8 cellular contexts compared by ENCODE assay signal in genomic region chr1:151047925-151048644, GRCh38. TPM values are rescaled to one million over a fixed set of nuclear protein-coding genes. Genes with fewer than 3 reads are reported as not detected.
DNase-seq lines count a peak whose midpoint lies in the region; ATAC-seq, FAIRE-seq and TF ChIP-seq lines count a peak whose summit lies in the region.

No MANE protein-coding gene starts in this region.

- H4K5ac ChIP-seq in H1 (ENCODE audit: insufficient read length, low read depth, low read length) = peak overlapping the region; percentile 32

- peak overlapping the region; percentile 18; the same call in 1 of the 2 replicates for H2AFZ ChIP-seq in H1 (ENCODE audit: low read length)

- H3K18ac ChIP-seq in H1 (ENCODE audit: extremely low read depth, low read length) = peak overlapping the region; percentile 95

- peaks cover 0 to 3% of the 10 kb centered on the region in 2 experiments for H4K20me1 ChIP-seq in H1 (replicated peaks in 1 of 2; ENCODE audit: control insufficient read depth in 1 of 2, insufficient read depth in 2 of 2, low read length in 2 of 2)

- H4K91ac ChIP-seq in H1 (replicated peaks; ENCODE audit: insufficient read length, low read length) = peak overlapping the region; percentile 83

- H2AK5ac ChIP-seq in H1 (ENCODE audit: low read depth, low read length) = 0 out of 2 replicates have a peak overlapping the region, but pooled peaks have one; percentile 55

- no peaks in the 10 kb centered on the region for H3K79me2 ChIP-seq in H1 (ENCODE audit: control insufficient read depth in 1 of 2, insufficient read depth in 2 of 2, low read length in 2 of 2)

- TF ChIP-seq RAD21 in H1 (IDR thresholded peaks at IDR 0.05 in 1 of 2, conservative IDR thresholded peaks at IDR 0.05 in 1 of 2; ENCODE audit: low read depth in 2 of 2, low read length in 2 of 2) = peak in 1 of 2 experiments; percentile 23; a peak in 2 of 4 replicates

- peak overlapping the region; percentile 16 for H2BK120ac ChIP-seq in H1 (replicated peaks; ENCODE audit: low read depth, low read length)

- no peak overlapping the region for H3K23ac ChIP-seq in H1 (ENCODE audit: insufficient read length)

- H2BK5ac ChIP-seq in H1 (ENCODE audit: low read depth, low read length) = peak overlapping the region; percentile 88

- peak overlapping the region; percentile 92 to 98 for H3K4me2 ChIP-seq in H1 (ENCODE audit: insufficient read depth in 1 of 2, low read depth in 2 of 2, low read length in 2 of 2)

- no peak for FAIRE-seq in H1 (lab: Jason Lieb, UNC)

- H3K27ac ChIP-seq in H1 (ENCODE audit: low read depth, low read length) (peak overlapping the region; percentile 60), lung (ENCODE audit: low read depth in 1 of 2, low read length in 1 of 2) (peak overlapping the region; percentile 88 to 90)

- POLR2A ChIA-PET in activated CD4-positive, alpha-beta T cell treated with anti-CD3 and anti-CD28 coated beads for 36 hours (lab: Charles Lee) = interaction anchor here (0.9 to 1.9 kb wide), 4 partner anchors 10 to 233 kb away, joined by 3 to 6 read pairs (median 4); partner anchors contain the start of genes CDC42SE1, MLLT11 and TNFAIP8L2
- POLR2A ChIA-PET in activated CD4-positive, alpha-beta memory T cell treated with anti-CD3 and anti-CD28 coated beads for 36 hours (lab: Charles Lee) = interaction anchor here (0.7 to 2.1 kb wide), 5 partner anchors 10 to 110 kb away, joined by 3 to 28 read pairs (median 4); partner anchors contain the start of genes CDC42SE1, GABPB2, MINDY1 and PRUNE1
- POLR2A ChIA-PET in H1 (lab: Charles Lee; ENCODE audit: partially characterized antibody) = interaction anchor here (0.7 to 7.7 kb wide), 19 partner anchors 11 to 233 kb away, joined by 3 to 107 read pairs (median 5); partner anchors contain the start of genes ANXA9, BNIPL, CDC42SE1 and GABPB2

- H3K4me3 Mint-ChIP-seq in activated CD4-positive, alpha-beta T cell treated with anti-CD3 and anti-CD28 coated beads for 36 hours = peak overlapping the region; percentile 84
- peak overlapping the region; percentile 88 for H3K4me3 Mint-ChIP-seq in activated CD4-positive, alpha-beta memory T cell treated with anti-CD3 and anti-CD28 coated beads for 36 hours

- peak; percentile 53 to 79 for TF ChIP-seq POLR2A in H1 (IDR thresholded peaks at IDR 0.05; ENCODE audit: control extremely low read depth in 1 of 2, low read depth in 2 of 2, low read length in 2 of 2)

- intact Hi-C loops in activated CD4-positive, alpha-beta T cell treated with anti-CD3 and anti-CD28 coated beads for 36 hours (cut with DNase I, micrococcal nuclease) = loop anchor here (1.0 to 2.0 kb wide), 3 partner anchors 9 to 39 kb away; partner anchors contain the start of genes CDC42SE1 (in 1 of the 2) and PRUNE1 (in 1 of the 2)
- intact Hi-C loops in activated CD4-positive, alpha-beta memory T cell treated with anti-CD3 and anti-CD28 coated beads for 36 hours (cut with micrococcal nuclease) = loop anchor here (1.0 to 2.0 kb wide), 2 partner anchors 9 to 39 kb away; partner anchors contain the start of gene PRUNE1

- CTCF ChIA-PET in activated CD4-positive, alpha-beta T cell treated with anti-CD3 and anti-CD28 coated beads for 36 hours (lab: Charles Lee) = interaction anchor here (0.8 to 3.2 kb wide), 17 partner anchors 8 to 365 kb away, joined by 3 to 34 read pairs (median 4); partner anchors contain the start of genes ANXA9, BNIPL, CDC42SE1 and MINDY1
- CTCF ChIA-PET in activated CD4-positive, alpha-beta memory T cell treated with anti-CD3 and anti-CD28 coated beads for 36 hours (lab: Charles Lee) = interaction anchor here (0.9 to 3.9 kb wide), 18 partner anchors 9 to 428 kb away, joined by 3 to 32 read pairs (median 4); partner anchors contain the start of genes CDC42SE1, GABPB2, MINDY1 and TNFAIP8L2
- CTCF ChIA-PET in H1 (lab: Charles Lee; ENCODE audit: partially characterized antibody) = interaction anchor here (0.6 to 9.6 kb wide), 19 partner anchors 9 to 222 kb away, joined by 3 to 95 read pairs (median 3); partner anchors contain the start of genes CDC42SE1, MINDY1 and MLLT11

- peak; percentile 80 for ATAC-seq in activated CD4-positive, alpha-beta T cell treated with anti-CD3 and anti-CD28 coated beads for 36 hours
- ATAC-seq in HG03108 (IDR thresholded peaks at IDR 0.05; ENCODE audit: unreplicated experiment) = peak; percentile 46
- ATAC-seq in lung (ENCODE audit: insufficient read depth, low FRiP score) = peak; percentile 42

- H2BK12ac ChIP-seq in H1 (ENCODE audit: low read depth, low read length) = 0 out of 2 replicates have a peak overlapping the region, but pooled peaks have one; percentile 50

- DNase-seq in activated CD4-positive, alpha-beta T cell treated with anti-CD3 and anti-CD28 coated beads for 36 hours = peak; percentile 75
- DNase-seq in activated CD4-positive, alpha-beta T cell treated with anti-CD3 and anti-CD28 coated beads for 1 hour = no peak
- DNase-seq in NCI-H510A (lab: John Stamatoyannopoulos, UW) (peak; percentile 58), H1 (ENCODE audit: low read depth in 1 of 2, low spot score in 2 of 2) (peak in 1 of 2 experiments; percentile 85), lung (ENCODE audit: low spot score) (peak; percentile 68)
- peak; percentile 74 for DNase-seq in activated CD4-positive, alpha-beta memory T cell treated with anti-CD3 and anti-CD28 coated beads for 36 hours
- DNase-seq in stimulated activated naive CD4-positive, alpha-beta T cell treated with Interleukin-2 at 50 U/mL for 16 hours (lab: John Stamatoyannopoulos, UW) = peak; percentile 44

- no peak overlapping the region for H3K14ac ChIP-seq in H1 (ENCODE audit: insufficient read length)

- peaks cover 55% of the 10 kb centered on the region for H3K4me1 Mint-ChIP-seq in activated CD4-positive, alpha-beta T cell treated with anti-CD3 and anti-CD28 coated beads for 36 hours
- H3K4me1 Mint-ChIP-seq in activated CD4-positive, alpha-beta memory T cell treated with anti-CD3 and anti-CD28 coated beads for 36 hours (ENCODE audit: low read depth) = peaks cover 46% of the 10 kb centered on the region

- no peak overlapping the region for H2BK20ac ChIP-seq in H1 (ENCODE audit: low read length)

- H3K36me3 Mint-ChIP-seq in activated CD4-positive, alpha-beta T cell treated with anti-CD3 and anti-CD28 coated beads for 36 hours (ENCODE audit: low read depth) = peaks cover 26% of the 10 kb centered on the region
- H3K36me3 Mint-ChIP-seq in activated CD4-positive, alpha-beta memory T cell treated with anti-CD3 and anti-CD28 coated beads for 36 hours = peaks cover 23% of the 10 kb centered on the region

- peaks cover 8% of the 10 kb centered on the region; the same call in 1 of the 2 replicates for H3K23me2 ChIP-seq in H1 (ENCODE audit: low read depth, low read length)

- peak overlapping the region; percentile 74 for H3K56ac ChIP-seq in H1 (replicated peaks; ENCODE audit: insufficient read length, low read depth, low read length)

- H3K9ac ChIP-seq in H1 (replicated peaks in 1 of 4; ENCODE audit: extremely low read depth in 1 of 4, low read depth in 3 of 4, low read length in 3 of 4) = peak overlapping the region; percentile 64 to 81 (median 74)

- no peaks in the 10 kb centered on the region for H3K79me1 ChIP-seq in H1 (ENCODE audit: low read depth, low read length)

- H3K4me3 ChIP-seq in H1 (ENCODE audit: extremely low read depth in 1 of 4, insufficient read depth in 2 of 4, low read depth in 3 of 4, low read length in 4 of 4) = peak overlapping the region; percentile 70 to 96 (median 84)
- peak overlapping the region; percentile 69 for H3K4me3 ChIP-seq in lung

- peak; percentile 73 to 84 (median 82) for TF ChIP-seq CTCF in H1 (IDR thresholded peaks at IDR 0.05; ENCODE audit: control extremely low read depth in 1 of 3, insufficient read depth in 1 of 3, low read depth in 1 of 3, low read length in 3 of 3)
- no peak for TF ChIP-seq CTCF in lung (IDR thresholded peaks at IDR 0.05; ENCODE audit: control extremely low read depth, extremely low read depth)

- peak overlapping the region; percentile 86 for H3K27ac Mint-ChIP-seq in activated CD4-positive, alpha-beta T cell treated with anti-CD3 and anti-CD28 coated beads for 36 hours
- peak overlapping the region; percentile 82 for H3K27ac Mint-ChIP-seq in activated CD4-positive, alpha-beta memory T cell treated with anti-CD3 and anti-CD28 coated beads for 36 hours

- no peak for TF ChIP-seq EP300 in H1 (IDR thresholded peaks at IDR 0.05; ENCODE audit: borderline replicate concordance in 1 of 2, low read depth in 2 of 2, low read length in 2 of 2)

- H3K27me3 ChIP-seq in H1 (replicated peaks in 1 of 4; ENCODE audit: control insufficient read depth in 3 of 4, extremely low read depth in 1 of 4, insufficient read depth in 3 of 4, low read length in 3 of 4) (no peaks in the 10 kb centered on the region), lung (ENCODE audit: control insufficient read depth, insufficient read depth) (no peaks in the 10 kb centered on the region)

- H3K4ac ChIP-seq in H1 (replicated peaks; ENCODE audit: insufficient read length, low read depth, low read length) = peak overlapping the region; percentile 64

- H2BK15ac ChIP-seq in H1 (ENCODE audit: low read length) = 0 out of 2 replicates have a peak overlapping the region, but pooled peaks have one; percentile 92

- H3K27me3 Mint-ChIP-seq in activated CD4-positive, alpha-beta T cell treated with anti-CD3 and anti-CD28 coated beads for 36 hours = no peaks in the 10 kb centered on the region
- no peaks in the 10 kb centered on the region for H3K27me3 Mint-ChIP-seq in activated CD4-positive, alpha-beta memory T cell treated with anti-CD3 and anti-CD28 coated beads for 36 hours

- H3K9me3 ChIP-seq in H1 (ENCODE audit: insufficient read depth in 2 of 2, low read depth in 1 of 2, low read length in 1 of 2) = no peaks in the 10 kb centered on the region; a peak in 1 of 4 replicates
- no peaks in the 10 kb centered on the region for H3K9me3 ChIP-seq in lung (ENCODE audit: control insufficient read depth in 2 of 2, insufficient read depth in 1 of 2, low read length in 1 of 2)

- H3K4me1 ChIP-seq in H1 (replicated peaks in 1 of 4; ENCODE audit: control insufficient read depth in 3 of 4, insufficient read depth in 4 of 4, low read length in 3 of 4) (peaks cover 0 to 7% (median 3%) of the 10 kb centered on the region in 4 experiments; a peak in 4 of 7 replicates), lung (ENCODE audit: control insufficient read depth in 2 of 2, insufficient read depth in 2 of 2, low read length in 2 of 2) (peaks cover 8 to 9% of the 10 kb centered on the region in 2 donors)

- 2% methylated on average over 45 of the region's 48 CpGs; no CpG with 5 or more reads in 1 of the 2 experiments for WGBS in H1 (ENCODE audit: extremely low coverage in 1 of 2, insufficient coverage in 1 of 2, insufficient read length in 1 of 2, insufficient replicate concordance in 2 of 2, low coverage in 1 of 2, low lambda C conversion rate in 2 of 2, missing lambda C conversion rate in 1 of 2), 2 experiments
- WGBS in lung, 2 donors = 0% methylated on average over 48 of the region's 48 CpGs

- H3K36me3 ChIP-seq in H1 (ENCODE audit: control insufficient read depth in 2 of 4, insufficient read depth in 4 of 4, low read length in 3 of 4) = peaks cover 2 to 32% (median 11%) of the 10 kb centered on the region in 4 experiments; a peak in 6 of 8 replicates
- H3K36me3 ChIP-seq in lung (ENCODE audit: control insufficient read depth in 2 of 2, insufficient read depth in 2 of 2, low read length in 2 of 2) = peaks cover 14 to 16% of the 10 kb centered on the region in 2 donors

- H4K8ac ChIP-seq in H1 (ENCODE audit: extremely low read depth, insufficient read depth, low read length) = peak overlapping the region; percentile 95; the same call in 1 of the 2 replicates

- no peaks in the 10 kb centered on the region for H3K9me3 Mint-ChIP-seq in activated CD4-positive, alpha-beta T cell treated with anti-CD3 and anti-CD28 coated beads for 36 hours (ENCODE audit: low read depth)
- no peaks in the 10 kb centered on the region for H3K9me3 Mint-ChIP-seq in activated CD4-positive, alpha-beta memory T cell treated with anti-CD3 and anti-CD28 coated beads for 36 hours

RNA-seq across cellular contexts. Expression of gene C1orf56, which starts 0.5 kb away (rescaled TPM):
- total RNA-seq in activated CD4-positive, alpha-beta T cell treated with anti-CD3 and anti-CD28 coated beads for 36 hours = 1 to 10 TPM; 1.3 to 1.5 TPM
- total RNA-seq in activated CD4-positive, alpha-beta memory T cell treated with anti-CD3 and anti-CD28 coated beads for 36 hours = 1 to 10 TPM; 1.5 to 1.8 TPM
- 3.0 and 5.0 TPM in 2 replicates for total RNA-seq in H1 (2021; fragmentation: NEBNext Ultra II Directional; extraction: Animal tissue kit (Norgen Biotek cat#: 25700))
- 3.4 and 5.6 TPM in 2 replicates for polyA plus RNA-seq in H1 (2011; rRNA removed)
- polyA plus RNA-seq in H1 (2011; cell fraction: cytosol; rRNA removed) = 2.7 TPM
- polyA plus RNA-seq in H1 (2011; cell fraction: nucleus; rRNA removed) = 3.9 TPM
- 3.1 to 4.8 TPM (median 3.5 TPM) in 4 replicates for polyA plus RNA-seq in H1 (2012, experiment 1 of 2)
- polyA plus RNA-seq in H1 (2012, experiment 2 of 2) = 4.0 TPM
- 3.0 TPM for polyA plus RNA-seq in H1 (2013, experiment 1 of 2)
- 3.2 TPM for polyA plus RNA-seq in H1 (2013, experiment 2 of 2)
- polyA minus RNA-seq in H1 (2011; rRNA and poly(A)+ RNA removed) = 1.2 and 4.4 TPM in 2 replicates
- polyA minus RNA-seq in H1 (2011; cell fraction: cytosol; rRNA and poly(A)+ RNA removed) = 1.0 TPM
- 2.8 TPM for polyA minus RNA-seq in H1 (2011; cell fraction: nucleus; rRNA and poly(A)+ RNA removed)
- total RNA-seq in lung = 1 to 10 TPM; 4.3 to 4.9 TPM
- 1 to 10 TPM; 2.3 to 3.5 TPM for polyA plus RNA-seq in lung

RNA-seq across cellular contexts. Expression of gene CDC42SE1, which starts 11.3 kb away (rescaled TPM):
- 100 to 1,000 TPM in 1 of 2 experiments, 10 to 100 TPM in 1; 95.4 to 101 TPM for total RNA-seq in activated CD4-positive, alpha-beta T cell treated with anti-CD3 and anti-CD28 coated beads for 36 hours
- 100 to 1,000 TPM; 135 to 136 TPM for total RNA-seq in activated CD4-positive, alpha-beta memory T cell treated with anti-CD3 and anti-CD28 coated beads for 36 hours
- total RNA-seq in H1 (2021; fragmentation: NEBNext Ultra II Directional; extraction: Animal tissue kit (Norgen Biotek cat#: 25700)) = 67.8 and 74.1 TPM in 2 replicates
- polyA plus RNA-seq in H1 (2011; rRNA removed) (29.0 and 30.5 TPM in 2 replicates), lung (100 to 1,000 TPM in 1 of 2 donors, 10 to 100 TPM in 1; 38.4 to 147 TPM)
- 45.2 TPM for polyA plus RNA-seq in H1 (2011; cell fraction: cytosol; rRNA removed)
- 40.0 TPM for polyA plus RNA-seq in H1 (2011; cell fraction: nucleus; rRNA removed)
- polyA plus RNA-seq in H1 (2012, experiment 1 of 2) = 43.3 to 55.4 TPM (median 51.1 TPM) in 4 replicates
- polyA plus RNA-seq in H1 (2012, experiment 2 of 2) = 29.2 TPM
- polyA plus RNA-seq in H1 (2013, experiment 1 of 2) = 46.2 TPM
- 45.3 TPM for polyA plus RNA-seq in H1 (2013, experiment 2 of 2)
- polyA minus RNA-seq in H1 (2011; rRNA and poly(A)+ RNA removed) = 69.5 and 73.2 TPM in 2 replicates
- 29.5 TPM for polyA minus RNA-seq in H1 (2011; cell fraction: cytosol; rRNA and poly(A)+ RNA removed)
- 32.7 TPM for polyA minus RNA-seq in H1 (2011; cell fraction: nucleus; rRNA and poly(A)+ RNA removed)
- total RNA-seq in lung = 100 to 1,000 TPM in 1 of 2 donors, 10 to 100 TPM in 1; 87.7 to 103 TPM

RNA-seq across cellular contexts. Expression of gene BNIPL, which starts 11.7 kb away (rescaled TPM):
- 1 to 10 TPM in 1 of 2 experiments, under 1 TPM in 1; 0.98 to 1.6 TPM for total RNA-seq in activated CD4-positive, alpha-beta T cell treated with anti-CD3 and anti-CD28 coated beads for 36 hours
- total RNA-seq in activated CD4-positive, alpha-beta memory T cell treated with anti-CD3 and anti-CD28 coated beads for 36 hours = 1 to 10 TPM in 1 of 2 experiments, under 1 TPM in 1; 0.64 to 1.3 TPM
- 2.3 and 2.4 TPM in 2 replicates for total RNA-seq in H1 (2021; fragmentation: NEBNext Ultra II Directional; extraction: Animal tissue kit (Norgen Biotek cat#: 25700))
- polyA plus RNA-seq in H1 (2011; rRNA removed) (3.3 and 3.5 TPM in 2 replicates), lung (10 to 100 TPM in 1 of 2 donors, 1 to 10 TPM in 1; 1.9 to 12.2 TPM)
- 4.2 TPM for polyA plus RNA-seq in H1 (2011; cell fraction: cytosol; rRNA removed)
- polyA plus RNA-seq in H1 (2011; cell fraction: nucleus; rRNA removed) = 5.8 TPM
- 2.3 to 3.7 TPM (median 2.9 TPM) in 4 replicates for polyA plus RNA-seq in H1 (2012, experiment 1 of 2)
- 1.3 TPM for polyA plus RNA-seq in H1 (2012, experiment 2 of 2)
- polyA plus RNA-seq in H1 (2013, experiment 1 of 2) = 1.1 TPM
- 0.88 TPM for polyA plus RNA-seq in H1 (2013, experiment 2 of 2)
- 2.6 and 3.9 TPM in 2 replicates for polyA minus RNA-seq in H1 (2011; rRNA and poly(A)+ RNA removed)
- 0.37 TPM for polyA minus RNA-seq in H1 (2011; cell fraction: cytosol; rRNA and poly(A)+ RNA removed)
- polyA minus RNA-seq in H1 (2011; cell fraction: nucleus; rRNA and poly(A)+ RNA removed) = 1.00 TPM
- 1 to 10 TPM; 2.8 to 8.6 TPM for total RNA-seq in lung

RNA-seq across cellular contexts. Expression of gene MLLT11, which starts 12.1 kb away (rescaled TPM):
- 1 to 10 TPM; 3.3 to 4.4 TPM for total RNA-seq in activated CD4-positive, alpha-beta T cell treated with anti-CD3 and anti-CD28 coated beads for 36 hours
- total RNA-seq in activated CD4-positive, alpha-beta memory T cell treated with anti-CD3 and anti-CD28 coated beads for 36 hours = 1 to 10 TPM; 1.9 to 2.4 TPM
- total RNA-seq in H1 (2021; fragmentation: NEBNext Ultra II Directional; extraction: Animal tissue kit (Norgen Biotek cat#: 25700)) = 18.1 and 19.2 TPM in 2 replicates
- polyA plus RNA-seq in H1 (2011; rRNA removed) = 10.2 and 13.7 TPM in 2 replicates
- 13.5 TPM for polyA plus RNA-seq in H1 (2011; cell fraction: cytosol; rRNA removed)
- polyA plus RNA-seq in H1 (2011; cell fraction: nucleus; rRNA removed) = 7.0 TPM
- 12.4 to 16.6 TPM (median 13.0 TPM) in 4 replicates for polyA plus RNA-seq in H1 (2012, experiment 1 of 2)
- 9.6 TPM for polyA plus RNA-seq in H1 (2012, experiment 2 of 2)
- polyA plus RNA-seq in H1 (2013, experiment 1 of 2) = 22.1 TPM
- 22.9 TPM for polyA plus RNA-seq in H1 (2013, experiment 2 of 2)
- 11.1 and 13.9 TPM in 2 replicates for polyA minus RNA-seq in H1 (2011; rRNA and poly(A)+ RNA removed)
- polyA minus RNA-seq in H1 (2011; cell fraction: cytosol; rRNA and poly(A)+ RNA removed) = 5.0 TPM
- polyA minus RNA-seq in H1 (2011; cell fraction: nucleus; rRNA and poly(A)+ RNA removed) = 4.8 TPM
- total RNA-seq in lung = 1 to 10 TPM; 1.2 to 1.3 TPM
- polyA plus RNA-seq in lung = 1 to 10 TPM in 1 of 2 donors, under 1 TPM in 1; 0.96 to 1.4 TPM

RNA-seq across cellular contexts. Expression of gene GABPB2, which starts 22.5 kb away (rescaled TPM):
- 10 to 100 TPM; 16.6 to 19.2 TPM for total RNA-seq in activated CD4-positive, alpha-beta T cell treated with anti-CD3 and anti-CD28 coated beads for 36 hours
- 10 to 100 TPM; 13.6 to 14.9 TPM for total RNA-seq in activated CD4-positive, alpha-beta memory T cell treated with anti-CD3 and anti-CD28 coated beads for 36 hours
- total RNA-seq in H1 (2021; fragmentation: NEBNext Ultra II Directional; extraction: Animal tissue kit (Norgen Biotek cat#: 25700)) = 1.9 and 2.4 TPM in 2 replicates
- polyA plus RNA-seq in H1 (2011; rRNA removed) (1.4 and 1.8 TPM in 2 replicates), lung (1 to 10 TPM; 4.4 to 5.2 TPM)
- 2.8 TPM for polyA plus RNA-seq in H1 (2011; cell fraction: cytosol; rRNA removed)
- polyA plus RNA-seq in H1 (2011; cell fraction: nucleus; rRNA removed) = 3.6 TPM
- polyA plus RNA-seq in H1 (2012, experiment 1 of 2) = 1.1 to 1.5 TPM (median 1.2 TPM) in 4 replicates
- 0.17 TPM for polyA plus RNA-seq in H1 (2012, experiment 2 of 2)
- 1.5 TPM for polyA plus RNA-seq in H1 (2013, experiment 1 of 2)
- polyA plus RNA-seq in H1 (2013, experiment 2 of 2) = 1.3 TPM
- 8.0 and 8.6 TPM in 2 replicates for polyA minus RNA-seq in H1 (2011; rRNA and poly(A)+ RNA removed)
- 3.0 TPM for polyA minus RNA-seq in H1 (2011; cell fraction: cytosol; rRNA and poly(A)+ RNA removed)
- 1.8 TPM for polyA minus RNA-seq in H1 (2011; cell fraction: nucleus; rRNA and poly(A)+ RNA removed)
- total RNA-seq in lung = 10 to 100 TPM; 10.5 to 16.0 TPM
